Comparison of ENCODE assay signal across 1 cellular context in genomic region chr1:184225501-184226487, GRCh38.
TF ChIP-seq lines count a peak whose summit lies in the region.

No MANE protein-coding gene starts in this region.

TF ChIP-seq in GM23338, 12 proteins besides CTCF, POLR2A, EP300 and RAD21:
- TF ChIP-seq REST (IDR thresholded peaks at IDR 0.05; ENCODE audit: unreplicated experiment) (no peak), ZNF462 (CRISPR knock-in tag; IDR thresholded peaks at IDR 0.05) (no peak), NANOG (IDR thresholded peaks at IDR 0.05; ENCODE audit: borderline replicate concordance) (no peak), JUNB (IDR thresholded peaks at IDR 0.05; ENCODE audit: unreplicated experiment) (no peak), EZH2 (IDR thresholded peaks at IDR 0.05; ENCODE audit: low read depth, unreplicated experiment) (no peak), CREB1 (CRISPR knock-in tag; IDR thresholded peaks at IDR 0.05; ENCODE audit: low read depth) (no peak), ZNF331 (CRISPR knock-in tag; IDR thresholded peaks at IDR 0.05; ENCODE audit: low read depth) (no peak), EZH2phosphoT487 (IDR thresholded peaks at IDR 0.05; ENCODE audit: unreplicated experiment) (no peak), STAT1 (IDR thresholded peaks at IDR 0.05; ENCODE audit: unreplicated experiment) (no peak), ETS1 (IDR thresholded peaks at IDR 0.05) (no peak), ZNF114 (CRISPR knock-in tag; IDR thresholded peaks at IDR 0.05) (no peak), POLR2AphosphoS5 (IDR thresholded peaks at IDR 0.05; ENCODE audit: low read depth) (no peak)
